ENCODE assay signal across 8 cellular contexts in the genomic region with DNA sequence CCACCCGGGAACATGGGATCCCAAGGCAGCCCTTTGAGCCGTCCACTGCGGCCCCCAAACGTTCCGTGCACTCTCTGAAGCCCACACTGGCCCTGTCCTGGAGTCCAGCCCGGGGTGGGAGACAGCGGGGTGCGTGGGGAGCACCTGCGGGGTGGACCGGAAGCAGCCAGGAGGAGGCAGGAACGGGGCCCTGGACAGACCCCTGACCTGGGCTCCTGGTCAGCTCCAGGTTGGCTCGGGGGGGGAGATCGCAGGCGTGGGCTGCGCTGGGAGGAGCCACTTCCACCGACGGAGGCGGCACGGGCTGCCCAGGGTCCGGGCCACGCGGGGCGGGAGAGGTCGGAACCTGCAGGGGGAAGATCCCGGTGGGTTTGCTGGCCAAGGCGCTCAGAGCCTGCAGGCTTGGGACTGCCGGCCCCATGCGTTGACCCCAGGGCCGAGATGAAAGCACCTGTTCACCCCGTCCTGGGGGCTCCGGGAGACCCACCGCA. TPM values are rescaled to one million over a fixed set of nuclear protein-coding genes. Genes with fewer than 3 reads are reported as not detected.
DNase-seq lines count a peak whose midpoint lies in the region; ATAC-seq, FAIRE-seq and TF ChIP-seq lines count a peak whose summit lies in the region.

No MANE protein-coding gene starts in this region.

- FAIRE-seq in H1 (lab: Jason Lieb, UNC): no peak

- peaks cover 9% of the 10 kb centered on the region for H3K4me1 Mint-ChIP-seq in osteocyte (ENCODE audit: unreplicated experiment)

- TF ChIP-seq POLR2A in H1 (IDR thresholded peaks at IDR 0.05; ENCODE audit: control extremely low read depth in 1 of 2, low read depth in 2 of 2, low read length in 2 of 2): no peak

- no peak overlapping the region for H3K27ac Mint-ChIP-seq in osteocyte (ENCODE audit: unreplicated experiment)

- peaks cover 21% of the 10 kb centered on the region for H3K23me2 ChIP-seq in H1 (ENCODE audit: low read depth, low read length)

- POLR2A ChIA-PET in H1 (lab: Charles Lee; ENCODE audit: partially characterized antibody): no interaction called here

- H3K4ac ChIP-seq in H1 (replicated peaks; ENCODE audit: insufficient read length, low read depth, low read length): peak overlapping the region; percentile 85

- H2BK20ac ChIP-seq in H1 (ENCODE audit: low read length): no peak overlapping the region

- H3K27ac ChIP-seq in H1 (ENCODE audit: low read depth, low read length): no peak overlapping the region; the same call in 1 of the 2 replicates

- DNase-seq in H1 (ENCODE audit: low read depth in 1 of 2, low spot score in 2 of 2): peak in 1 of 2 experiments; percentile 66
- no peak for DNase-seq in osteocyte (ENCODE audit: extremely low spot score, unreplicated experiment)
- DNase-seq in cerebellar nuclear complex (lab: John Stamatoyannopoulos, UW): no peak
- no peak for DNase-seq in stimulated activated CD4-positive, alpha-beta T cell treated with anti-CD3 and anti-CD28 coated beads, Interleukin-4, amount 100 ng/mL, for 24 hours
- no peak for DNase-seq in stimulated activated CD4-positive, alpha-beta T cell treated with anti-CD3 and anti-CD28 coated beads, Interleukin-2, amount 100 ng/mL, for 24 hours

- H3K9me3 ChIP-seq in H1 (ENCODE audit: insufficient read depth in 2 of 2, low read depth in 1 of 2, low read length in 1 of 2): no peaks in the 10 kb centered on the region

- H4K5ac ChIP-seq in H1 (ENCODE audit: insufficient read length, low read depth, low read length): no peak overlapping the region

- H4K8ac ChIP-seq in H1 (ENCODE audit: extremely low read depth, insufficient read depth, low read length): peak overlapping the region; percentile 39; the same call in 1 of the 2 replicates

- H2BK120ac ChIP-seq in H1 (replicated peaks; ENCODE audit: low read depth, low read length): peak overlapping the region; percentile 64

- H3K18ac ChIP-seq in H1 (ENCODE audit: extremely low read depth, low read length): peak overlapping the region; percentile 7

- H3K36me3 ChIP-seq in H1 (ENCODE audit: control insufficient read depth in 2 of 4, insufficient read depth in 4 of 4, low read length in 3 of 4): peaks cover 0 to 6% (median 0%) of the 10 kb centered on the region in 4 experiments; a peak in 2 of 8 replicates

- H3K9me3 Mint-ChIP-seq in osteocyte (ENCODE audit: unreplicated experiment): no peaks in the 10 kb centered on the region

- peak overlapping the region; percentile 91 for H4K91ac ChIP-seq in H1 (replicated peaks; ENCODE audit: insufficient read length, low read length)

- peaks cover 0 to 20% (median 12%) of the 10 kb centered on the region in 4 experiments; a peak in 6 of 7 replicates for H3K4me1 ChIP-seq in H1 (replicated peaks in 1 of 4; ENCODE audit: control insufficient read depth in 3 of 4, insufficient read depth in 4 of 4, low read length in 3 of 4)

- no peak overlapping the region for H3K9ac ChIP-seq in H1 (replicated peaks in 1 of 4; ENCODE audit: extremely low read depth in 1 of 4, low read depth in 3 of 4, low read length in 3 of 4)

- H3K79me2 ChIP-seq in H1 (ENCODE audit: control insufficient read depth in 1 of 2, insufficient read depth in 2 of 2, low read length in 2 of 2): peaks cover 6 to 14% of the 10 kb centered on the region in 2 experiments; a peak in 2 of 4 replicates

- peak overlapping the region; percentile 78; the same call in 1 of the 2 replicates for H2BK5ac ChIP-seq in H1 (ENCODE audit: low read depth, low read length)

- CTCF ChIA-PET in H1 (lab: Charles Lee; ENCODE audit: partially characterized antibody): no interaction called here

- WGBS in H1 (ENCODE audit: extremely low coverage in 1 of 2, insufficient coverage in 1 of 2, insufficient read length in 1 of 2, insufficient replicate concordance in 2 of 2, low coverage in 1 of 2, low lambda C conversion rate in 2 of 2, missing lambda C conversion rate in 1 of 2), 2 experiments: 32% methylated on average over 22 of the region's 32 CpGs; no CpG with 5 or more reads in 1 of the 2 experiments

- TF ChIP-seq EP300 in H1 (IDR thresholded peaks at IDR 0.05; ENCODE audit: borderline replicate concordance in 1 of 2, low read depth in 2 of 2, low read length in 2 of 2): no peak

- no peak for TF ChIP-seq CTCF in H1 (IDR thresholded peaks at IDR 0.05; ENCODE audit: control extremely low read depth in 1 of 3, insufficient read depth in 1 of 3, low read depth in 1 of 3, low read length in 3 of 3)
- no peak for TF ChIP-seq CTCF in osteocyte (IDR thresholded peaks at IDR 0.05)

- no peak overlapping the region; the same call in 1 of the 2 replicates for H2AK5ac ChIP-seq in H1 (ENCODE audit: low read depth, low read length)

- no peak overlapping the region for H3K23ac ChIP-seq in H1 (ENCODE audit: insufficient read length)

- peak overlapping the region; percentile 18 for H3K4me3 Mint-ChIP-seq in osteocyte (ENCODE audit: unreplicated experiment)

- peaks cover 3% of the 10 kb centered on the region for H3K79me1 ChIP-seq in H1 (ENCODE audit: low read depth, low read length)

- H2BK15ac ChIP-seq in H1 (ENCODE audit: low read length): 0 out of 2 replicates have a peak overlapping the region, but pooled peaks have one; percentile 16

- no peak overlapping the region for H2AFZ ChIP-seq in H1 (ENCODE audit: low read length)

- peak overlapping the region; percentile 69 for H3K56ac ChIP-seq in H1 (replicated peaks; ENCODE audit: insufficient read length, low read depth, low read length)

- no peaks in the 10 kb centered on the region for H3K27me3 ChIP-seq in H1 (replicated peaks in 1 of 4; ENCODE audit: control insufficient read depth in 3 of 4, extremely low read depth in 1 of 4, insufficient read depth in 3 of 4, low read length in 3 of 4)

- H4K20me1 ChIP-seq in H1 (replicated peaks in 1 of 2; ENCODE audit: control insufficient read depth in 1 of 2, insufficient read depth in 2 of 2, low read length in 2 of 2): peaks cover 0 to 2% of the 10 kb centered on the region in 2 experiments

- peak overlapping the region; percentile 32 to 78 (median 75) for H3K4me3 ChIP-seq in H1 (ENCODE audit: extremely low read depth in 1 of 4, insufficient read depth in 2 of 4, low read depth in 3 of 4, low read length in 4 of 4)

- H3K27me3 Mint-ChIP-seq in osteocyte (ENCODE audit: unreplicated experiment): no peaks in the 10 kb centered on the region

- peak overlapping the region; percentile 92 to 99 for H3K4me2 ChIP-seq in H1 (ENCODE audit: insufficient read depth in 1 of 2, low read depth in 2 of 2, low read length in 2 of 2)

- H3K36me3 Mint-ChIP-seq in osteocyte (ENCODE audit: unreplicated experiment): no peaks in the 10 kb centered on the region

- TF ChIP-seq RAD21 in H1 (IDR thresholded peaks at IDR 0.05 in 1 of 2, conservative IDR thresholded peaks at IDR 0.05 in 1 of 2; ENCODE audit: low read depth in 2 of 2, low read length in 2 of 2): no peak

- ATAC-seq in GM19025 (IDR thresholded peaks at IDR 0.05; ENCODE audit: low read depth, unreplicated experiment) (peak; percentile 19), HG03354 (IDR thresholded peaks at IDR 0.05; ENCODE audit: poor library complexity, severe bottlenecking, unreplicated experiment) (peak; percentile 32), GM18861 (IDR thresholded peaks at IDR 0.05; ENCODE audit: unreplicated experiment) (no peak)

- H3K14ac ChIP-seq in H1 (ENCODE audit: insufficient read length): no peak overlapping the region

- H2BK12ac ChIP-seq in H1 (ENCODE audit: low read depth, low read length): peak overlapping the region; percentile 27; the same call in 1 of the 2 replicates

TF ChIP-seq in H1, 55 proteins besides CTCF, POLR2A, EP300 and RAD21:
- TF ChIP-seq KDM1A (IDR thresholded peaks at IDR 0.05; ENCODE audit: borderline replicate concordance, low read length) (no peak), POLR2AphosphoS5 (IDR thresholded peaks at IDR 0.05; ENCODE audit: low read depth, low read length) (no peak), BACH1 (IDR thresholded peaks at IDR 0.05; ENCODE audit: low read length) (peak; percentile 34; the same call in 1 of the 2 replicates), TAF7 (optimal IDR thresholded peaks at IDR 0.05; ENCODE audit: borderline replicate concordance, low read depth, low read length) (no peak), ZNF274 (IDR thresholded peaks at IDR 0.05; ENCODE audit: borderline replicate concordance, extremely low read depth, low read length) (no peak), HDAC2 (IDR thresholded peaks at IDR 0.05; ENCODE audit: borderline replicate concordance in 1 of 2, low read depth in 2 of 2, low read length in 2 of 2) (0 out of 4 replicates have a peak, but pooled peaks of 1 of the 2 experiments have one; percentile 6)
TF ChIP-seq in H1: peak in this region for 2.

RNA-seq across cellular contexts. Expression of gene PLCXD1, which starts 5.7 kb away (rescaled TPM):
- 124 and 128 TPM in 2 replicates for total RNA-seq in H1 (2021; fragmentation: NEBNext Ultra II Directional; extraction: Animal tissue kit (Norgen Biotek cat#: 25700))
- 93.6 and 134 TPM in 2 replicates for polyA plus RNA-seq in H1 (2011; rRNA removed)
- 112 TPM for polyA plus RNA-seq in H1 (2011; cell fraction: cytosol; rRNA removed)
- 188 TPM for polyA plus RNA-seq in H1 (2011; cell fraction: nucleus; rRNA removed)
- polyA plus RNA-seq in H1 (2012, experiment 1 of 2): 100 to 153 TPM (median 126 TPM) in 4 replicates
- 109 TPM for polyA plus RNA-seq in H1 (2012, experiment 2 of 2)
- polyA plus RNA-seq in H1 (2013, experiment 1 of 2): 53.1 TPM
- polyA plus RNA-seq in H1 (2013, experiment 2 of 2): 49.5 TPM
- polyA minus RNA-seq in H1 (2011; rRNA and poly(A)+ RNA removed): 95.0 and 156 TPM in 2 replicates
- polyA minus RNA-seq in H1 (2011; cell fraction: cytosol; rRNA and poly(A)+ RNA removed): 121 TPM
- 94.0 TPM for polyA minus RNA-seq in H1 (2011; cell fraction: nucleus; rRNA and poly(A)+ RNA removed)
- total RNA-seq in osteocyte: 10.9 and 12.1 TPM in 2 replicates

RNA-seq across cellular contexts. Expression of gene GTPBP6, which starts 43.1 kb away (rescaled TPM):
- 55.4 and 57.1 TPM in 2 replicates for total RNA-seq in H1 (2021; fragmentation: NEBNext Ultra II Directional; extraction: Animal tissue kit (Norgen Biotek cat#: 25700))
- 33.9 and 59.0 TPM in 2 replicates for polyA plus RNA-seq in H1 (2011; rRNA removed)
- polyA plus RNA-seq in H1 (2011; cell fraction: cytosol; rRNA removed): 56.3 TPM
- polyA plus RNA-seq in H1 (2011; cell fraction: nucleus; rRNA removed): 61.5 TPM
- 26.6 to 55.2 TPM (median 54.8 TPM) in 4 replicates for polyA plus RNA-seq in H1 (2012, experiment 1 of 2)
- 40.7 TPM for polyA plus RNA-seq in H1 (2012, experiment 2 of 2)
- polyA plus RNA-seq in H1 (2013, experiment 1 of 2): 35.4 TPM
- polyA plus RNA-seq in H1 (2013, experiment 2 of 2): 32.3 TPM
- 17.9 and 18.5 TPM in 2 replicates for polyA minus RNA-seq in H1 (2011; rRNA and poly(A)+ RNA removed)
- 23.8 TPM for polyA minus RNA-seq in H1 (2011; cell fraction: cytosol; rRNA and poly(A)+ RNA removed)
- polyA minus RNA-seq in H1 (2011; cell fraction: nucleus; rRNA and poly(A)+ RNA removed): 18.8 TPM
- total RNA-seq in osteocyte: 47.5 and 49.9 TPM in 2 replicates
